Comparison of ENCODE assay signal across 8 cellular contexts in the genomic region with DNA sequence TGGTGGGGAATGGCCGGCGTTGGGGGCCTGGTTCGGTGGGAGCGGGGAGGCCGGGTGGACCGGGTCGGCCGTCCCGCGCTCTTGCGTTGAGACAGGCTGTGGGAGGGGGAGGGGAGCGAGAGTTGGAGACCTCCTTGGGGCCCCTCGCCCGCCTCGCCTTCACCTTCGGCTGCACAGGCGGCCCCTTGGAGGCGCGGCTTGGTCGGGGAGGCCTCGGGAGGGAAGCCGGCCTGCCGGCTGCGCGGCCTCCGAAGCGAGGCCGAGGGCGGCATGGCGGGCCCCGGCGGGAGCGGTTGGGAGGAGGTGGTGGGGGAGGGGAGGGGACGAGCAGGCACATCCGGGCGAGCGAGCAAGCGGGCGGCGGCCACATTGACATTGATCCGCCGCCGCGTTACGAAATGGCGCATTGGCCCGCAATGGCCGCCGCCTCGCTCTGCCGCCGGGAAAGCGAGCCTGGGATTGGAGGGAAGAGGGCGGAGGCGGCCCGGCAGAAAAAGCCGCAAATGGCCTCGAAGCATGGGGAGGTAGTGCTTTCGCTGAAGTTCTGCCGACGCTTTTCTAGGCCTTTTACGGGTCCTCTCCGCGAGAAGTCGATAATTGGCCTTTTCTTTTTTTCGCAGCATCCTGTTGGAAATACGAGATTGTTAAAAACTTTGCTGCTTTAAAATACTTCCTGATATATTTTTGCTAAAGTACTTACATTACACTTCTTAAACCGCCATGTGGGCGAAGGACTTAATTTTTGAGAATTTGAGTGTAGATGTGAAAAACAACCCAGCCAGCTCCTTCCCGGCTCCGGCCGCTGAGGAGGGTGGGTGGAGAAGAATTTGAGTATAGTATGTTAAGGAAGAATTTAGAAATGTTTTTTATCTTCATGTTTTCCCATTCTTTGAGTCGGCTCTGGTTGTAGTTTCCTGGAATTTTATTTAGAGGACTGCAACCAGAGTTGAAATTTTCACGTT. TPM values are rescaled to one million over a fixed set of nuclear protein-coding genes. Genes with fewer than 3 reads are reported as not detected.
DNase-seq lines count a peak whose midpoint lies in the region; ATAC-seq, FAIRE-seq and TF ChIP-seq lines count a peak whose summit lies in the region.

No MANE protein-coding gene starts in this region.

- no peaks in the 10 kb centered on the region for H3K9me3 Mint-ChIP-seq in activated CD4-positive, alpha-beta T cell treated with anti-CD3 and anti-CD28 coated beads, Interleukin-2, amount 10 ng/mL, durations not matched to agents 24 days and 14 days

- peak overlapping the region; percentile 60 to 93 (median 80) for H3K4me3 ChIP-seq in BLaER1 treated with 17β-estradiol and CSF1 and Interleukin-3, amounts not matched to agents 10 nM and 100 nM
- peak overlapping the region; percentile 85 for H3K4me3 ChIP-seq in coronary artery
- peak overlapping the region; percentile 82 to 86 (median 85) for H3K4me3 ChIP-seq in HepG2 (replicated peaks in 1 of 3; ENCODE audit: insufficient read depth in 1 of 3, low read depth in 2 of 3, low read length in 3 of 3)

- peak overlapping the region; percentile 98 for H3K27ac Mint-ChIP-seq in activated CD4-positive, alpha-beta T cell treated with anti-CD3 and anti-CD28 coated beads, Interleukin-2, amount 10 ng/mL, durations not matched to agents 24 days and 14 days

- 1% methylated on average over 35 of the region's 74 CpGs for WGBS in HepG2 (ENCODE audit: low lambda C conversion rate)

- ATAC-seq in GM19324 (IDR thresholded peaks at IDR 0.05; ENCODE audit: low FRiP score, unreplicated experiment) = peak; percentile 60
- ATAC-seq in HG03457 (IDR thresholded peaks at IDR 0.05; ENCODE audit: unreplicated experiment) = peak; percentile 38
- peak; percentile 80 for ATAC-seq in HepG2

- peaks cover 38 to 49% (median 45%) of the 10 kb centered on the region in 11 experiments for H3K36me3 ChIP-seq in BLaER1 treated with 17β-estradiol and CSF1 and Interleukin-3, amounts not matched to agents 10 nM and 100 nM
- H3K36me3 ChIP-seq in HepG2 (replicated peaks in 1 of 2; ENCODE audit: control insufficient read depth in 1 of 2, insufficient read depth in 2 of 2, low read length in 2 of 2) = peaks cover 12 to 29% of the 10 kb centered on the region in 2 experiments

- CTCF ChIA-PET in HepG2 (lab: Yijun Ruan, JAX; ENCODE audit: low intra/inter-chr PET ratio, low total read pairs) = no interaction called here

- H3K9ac ChIP-seq in BLaER1 treated with 17β-estradiol and CSF1 and Interleukin-3, amounts not matched to agents 10 nM and 100 nM = peak overlapping the region; percentile 98 to 100 (median 100)
- H3K9ac ChIP-seq in HepG2 (ENCODE audit: insufficient read depth, low read depth, low read length) = peak overlapping the region; percentile 99

- peak overlapping the region; percentile 74 to 97 (median 89) for H3K4me2 ChIP-seq in BLaER1 treated with 17β-estradiol and CSF1 and Interleukin-3, amounts not matched to agents 10 nM and 100 nM
- H3K4me2 ChIP-seq in HepG2 (ENCODE audit: low read depth, low read length) = peak overlapping the region; percentile 86

- H3K79me2 ChIP-seq in HepG2 (ENCODE audit: insufficient read depth, low read length) = peaks cover 75% of the 10 kb centered on the region

- H3K4me3 Mint-ChIP-seq in activated CD4-positive, alpha-beta T cell treated with anti-CD3 and anti-CD28 coated beads, Interleukin-2, amount 10 ng/mL, durations not matched to agents 24 days and 14 days = peak overlapping the region; percentile 94

- H3K27me3 ChIP-seq in BLaER1 treated with 17β-estradiol and CSF1 and Interleukin-3, amounts not matched to agents 10 nM and 100 nM = no peaks in the 10 kb centered on the region
- H3K27me3 ChIP-seq in HepG2 (ENCODE audit: control insufficient read depth in 1 of 2, insufficient read depth in 2 of 2, low read length in 2 of 2) = no peaks in the 10 kb centered on the region; a peak in 1 of 5 replicates

- TF ChIP-seq EP300 in HepG2 (IDR thresholded peaks at IDR 0.05; ENCODE audit: low read depth in 2 of 2, low read length in 2 of 2) = peak in 1 of 2 experiments; percentile 64; a peak in 3 of 4 replicates
- peak; percentile 77; the same call in 1 of the 2 replicates for TF ChIP-seq EP300 in HepG2 (CRISPR knock-in tag; IDR thresholded peaks at IDR 0.05; ENCODE audit: borderline replicate concordance)

- peak; percentile 29 for DNase-seq in NCI-H524 treated with DMSO at 0.1 percent for 48 hours (lab: John Stamatoyannopoulos, UW)
- peak; percentile 96 for DNase-seq in activated CD4-positive, alpha-beta T cell treated with anti-CD3 and anti-CD28 coated beads, Interleukin-2, amount 10 ng/mL, durations not matched to agents 24 days and 14 days
- peak; percentile 94 for DNase-seq in coronary artery (ENCODE audit: low spot score)
- peak; percentile 84 for DNase-seq in HepG2 (ENCODE audit: low spot score)
- peak; percentile 86 for DNase-seq in stimulated activated CD4-positive, alpha-beta T cell treated with anti-CD3 and anti-CD28 coated beads, Interleukin-2, amount 100 ng/mL, for 4 hours (ENCODE audit: low read depth)

- TF ChIP-seq CTCF in coronary artery (IDR thresholded peaks at IDR 0.05) (no peak), HepG2 (CRISPR knock-in tag; IDR thresholded peaks at IDR 0.05) (no peak)

- H3K4me1 Mint-ChIP-seq in activated CD4-positive, alpha-beta T cell treated with anti-CD3 and anti-CD28 coated beads, Interleukin-2, amount 10 ng/mL, durations not matched to agents 24 days and 14 days = peaks cover 40% of the 10 kb centered on the region

- H3K9me3 ChIP-seq in BLaER1 treated with 17β-estradiol and CSF1 and Interleukin-3, amounts not matched to agents 10 nM and 100 nM (replicated peaks in 1 of 11) = no peaks in the 10 kb centered on the region
- no peaks in the 10 kb centered on the region for H3K9me3 ChIP-seq in HepG2 (ENCODE audit: low read length)

- no peak for FAIRE-seq in HepG2 (lab: Jason Lieb, UNC)

- peaks cover 29 to 56% (median 44%) of the 10 kb centered on the region in 10 experiments for H3K4me1 ChIP-seq in BLaER1 treated with 17β-estradiol and CSF1 and Interleukin-3, amounts not matched to agents 10 nM and 100 nM
- H3K4me1 ChIP-seq in HepG2 (ENCODE audit: insufficient read depth, low read length) = peaks cover 61% of the 10 kb centered on the region

- in situ Hi-C loops in HepG2 (cut with HindIII; ENCODE audit: extremely low pct_ligation_motif_present, low pct_unique_long_range_greater_than_20kb) = loop anchor here (5.0 kb wide), 2 partner anchors 46 to 49 kb away; a partner anchor contains a TSS

- H4K20me1 ChIP-seq in BLaER1 treated with 17β-estradiol and CSF1 and Interleukin-3, amounts not matched to agents 10 nM and 100 nM = peaks cover 48 to 51% (median 50%) of the 10 kb centered on the region in 11 experiments
- H4K20me1 ChIP-seq in HepG2 (ENCODE audit: insufficient read depth, low read length) = peaks cover 48% of the 10 kb centered on the region

- peak; percentile 77; the same call in 1 of the 2 replicates for TF ChIP-seq RAD21 in HepG2 (CRISPR knock-in tag; IDR thresholded peaks at IDR 0.05)

- peak overlapping the region; percentile 98 to 100 (median 100) for H3K27ac ChIP-seq in BLaER1 treated with 17β-estradiol and CSF1 and Interleukin-3, amounts not matched to agents 10 nM and 100 nM
- H3K27ac ChIP-seq in coronary artery (peak overlapping the region; percentile 96 to 98), HepG2 (ENCODE audit: extremely low read length, insufficient read depth, low read length) (peak overlapping the region; percentile 99)

- POLR2A ChIA-PET in HepG2 (lab: Yijun Ruan, JAX) = interaction anchor here (0.7 to 1.7 kb wide), 29 partner anchors 9 to 1026 kb away, joined by 3 to 61 read pairs (median 8); a partner anchor contains a TSS

- peak; percentile 36 to 88; a peak in 3 of 4 replicates for TF ChIP-seq POLR2A in HepG2 (IDR thresholded peaks at IDR 0.05; ENCODE audit: insufficient read depth in 1 of 2, low read depth in 2 of 2, low read length in 2 of 2)

- no peak overlapping the region for H2AFZ ChIP-seq in HepG2 (ENCODE audit: low read length)

- BruUV-seq in HepG2 (replicated peaks; lab: Mats Ljungman, UMichigan) = TSS peak; percentile 53

- H3K36me3 Mint-ChIP-seq in activated CD4-positive, alpha-beta T cell treated with anti-CD3 and anti-CD28 coated beads, Interleukin-2, amount 10 ng/mL, durations not matched to agents 24 days and 14 days (ENCODE audit: low read depth) = peaks cover 57% of the 10 kb centered on the region

- no peaks in the 10 kb centered on the region for H3K27me3 Mint-ChIP-seq in activated CD4-positive, alpha-beta T cell treated with anti-CD3 and anti-CD28 coated beads, Interleukin-2, amount 10 ng/mL, durations not matched to agents 24 days and 14 days

- intact Hi-C loops in activated CD4-positive, alpha-beta T cell treated with anti-CD3 and anti-CD28 coated beads, Interleukin-2, amount 10 ng/mL, durations not matched to agents 24 days and 14 days (cut with micrococcal nuclease) = loop anchor here (1.0 to 5.0 kb wide), 10 partner anchors 28 to 1238 kb away; a partner anchor contains a TSS
- intact Hi-C loops in HepG2 (cut with micrococcal nuclease; ENCODE audit: unreplicated experiment) = loop anchor here (1.0 kb wide), 3 partner anchors 25 to 50 kb away; no protein-coding TSS in a partner anchor

RNA-seq across cellular contexts. Expression of a gene that starts 0.6 kb away (rescaled TPM):
- 333 and 336 TPM in 2 replicates for total RNA-seq in activated CD4-positive, alpha-beta T cell treated with anti-CD3 and anti-CD28 coated beads, Interleukin-2, amount 10 ng/mL, durations not matched to agents 24 days and 14 days
- 97.7 and 164 TPM in 2 replicates for total RNA-seq in HepG2 (2016; rRNA removed; fragmentation: Illumina TruSeq; extraction: Trizol)
- 14.2 and 15.3 TPM in 2 replicates for total RNA-seq in HepG2 (2016; cell fraction: cytosol; rRNA removed; fragmentation: Illumina TruSeq; extraction: Trizol; ENCODE audit: low read depth)
- total RNA-seq in HepG2 (2016; cell fraction: insoluble cytoplasmic fraction; rRNA removed; fragmentation: Illumina TruSeq; extraction: Trizol) = 105 and 171 TPM in 2 replicates
- total RNA-seq in HepG2 (2016; cell fraction: membrane; rRNA removed; fragmentation: Illumina TruSeq; extraction: Trizol) = 84.7 and 87.9 TPM in 2 replicates
- 152 and 163 TPM in 2 replicates for total RNA-seq in HepG2 (2016; cell fraction: nucleus; rRNA removed; fragmentation: Illumina TruSeq; extraction: Trizol)
- 52.3 and 73.3 TPM in 2 replicates for polyA plus RNA-seq in HepG2 (2011; rRNA removed)
- polyA plus RNA-seq in HepG2 (2011; cell fraction: cytosol; rRNA removed) = 28.9 and 35.7 TPM in 2 replicates
- 80.5 and 102 TPM in 2 replicates for polyA plus RNA-seq in HepG2 (2011; cell fraction: nucleus; rRNA removed)
- 166 and 486 TPM in 2 replicates for polyA plus RNA-seq in HepG2 (2012)
- 36.5 and 45.0 TPM in 2 replicates for polyA plus RNA-seq in HepG2 (2016; cell fraction: cytosol; fragmentation: Illumina TruSeq; extraction: Trizol; ENCODE audit: low read depth)
- polyA plus RNA-seq in HepG2 (2016; cell fraction: insoluble cytoplasmic fraction; fragmentation: Illumina TruSeq; extraction: Trizol; ENCODE audit: low read depth) = 1,088 and 1,120 TPM in 2 replicates
- 139 and 151 TPM in 2 replicates for polyA plus RNA-seq in HepG2 (2016; cell fraction: membrane; fragmentation: Illumina TruSeq; extraction: Trizol; ENCODE audit: low read depth)
- 525 and 575 TPM in 2 replicates for polyA plus RNA-seq in HepG2 (2016; cell fraction: nucleus; fragmentation: Illumina TruSeq; extraction: Trizol; ENCODE audit: insufficient read depth, low read depth)
- polyA minus RNA-seq in HepG2 (2011; rRNA and poly(A)+ RNA removed; ENCODE audit: low replicate concordance) = 11.2 and 12.3 TPM in 2 replicates
- polyA minus RNA-seq in HepG2 (2011; cell fraction: cytosol; rRNA and poly(A)+ RNA removed) = 34.8 and 38.9 TPM in 2 replicates
- polyA minus RNA-seq in HepG2 (2011; cell fraction: nucleus; rRNA and poly(A)+ RNA removed) = 205 and 222 TPM in 2 replicates

RNA-seq across cellular contexts. Expression of a gene that starts 51.4 kb away (rescaled TPM):
- 63.5 and 63.7 TPM in 2 replicates for total RNA-seq in activated CD4-positive, alpha-beta T cell treated with anti-CD3 and anti-CD28 coated beads, Interleukin-2, amount 10 ng/mL, durations not matched to agents 24 days and 14 days
- total RNA-seq in HepG2 (2016; rRNA removed; fragmentation: Illumina TruSeq; extraction: Trizol) = 84.6 and 136 TPM in 2 replicates
- total RNA-seq in HepG2 (2016; cell fraction: cytosol; rRNA removed; fragmentation: Illumina TruSeq; extraction: Trizol; ENCODE audit: low read depth) = 93.0 and 99.3 TPM in 2 replicates
- 80.6 and 139 TPM in 2 replicates for total RNA-seq in HepG2 (2016; cell fraction: insoluble cytoplasmic fraction; rRNA removed; fragmentation: Illumina TruSeq; extraction: Trizol)
- total RNA-seq in HepG2 (2016; cell fraction: membrane; rRNA removed; fragmentation: Illumina TruSeq; extraction: Trizol) = 85.8 and 94.3 TPM in 2 replicates
- 92.5 and 95.6 TPM in 2 replicates for total RNA-seq in HepG2 (2016; cell fraction: nucleus; rRNA removed; fragmentation: Illumina TruSeq; extraction: Trizol)
- 138 and 215 TPM in 2 replicates for polyA plus RNA-seq in HepG2 (2011; rRNA removed)
- 94.2 and 119 TPM in 2 replicates for polyA plus RNA-seq in HepG2 (2011; cell fraction: cytosol; rRNA removed)
- polyA plus RNA-seq in HepG2 (2011; cell fraction: nucleus; rRNA removed) = 66.9 and 70.1 TPM in 2 replicates
- polyA plus RNA-seq in HepG2 (2012) = 104 and 115 TPM in 2 replicates
- polyA plus RNA-seq in HepG2 (2016; cell fraction: cytosol; fragmentation: Illumina TruSeq; extraction: Trizol; ENCODE audit: low read depth) = 17.6 and 20.3 TPM in 2 replicates
- 211 and 217 TPM in 2 replicates for polyA plus RNA-seq in HepG2 (2016; cell fraction: insoluble cytoplasmic fraction; fragmentation: Illumina TruSeq; extraction: Trizol; ENCODE audit: low read depth)
- 41.9 and 49.1 TPM in 2 replicates for polyA plus RNA-seq in HepG2 (2016; cell fraction: membrane; fragmentation: Illumina TruSeq; extraction: Trizol; ENCODE audit: low read depth)
- 168 and 175 TPM in 2 replicates for polyA plus RNA-seq in HepG2 (2016; cell fraction: nucleus; fragmentation: Illumina TruSeq; extraction: Trizol; ENCODE audit: insufficient read depth, low read depth)
- polyA minus RNA-seq in HepG2 (2011; rRNA and poly(A)+ RNA removed; ENCODE audit: low replicate concordance) = 157 and 264 TPM in 2 replicates
- polyA minus RNA-seq in HepG2 (2011; cell fraction: cytosol; rRNA and poly(A)+ RNA removed) = 128 and 137 TPM in 2 replicates
- 140 and 141 TPM in 2 replicates for polyA minus RNA-seq in HepG2 (2011; cell fraction: nucleus; rRNA and poly(A)+ RNA removed)

Comparison
In these comparisons a context has a peak if more than half of its experiments do, and no peak if none do; other contexts are left out.
1. Peak in every context shown above with its lines: DNase-seq, ATAC-seq, H3K4me3 ChIP-seq and H3K27ac ChIP-seq.
2. DNase-seq: peak in every context shown above with its lines; median percentile 96 in activated CD4-positive, alpha-beta T cell treated with anti-CD3 and anti-CD28 coated beads, Interleukin-2, amount 10 ng/mL, durations not matched to agents 24 days and 14 days; 94 in coronary artery; 86 in stimulated activated CD4-positive, alpha-beta T cell treated with anti-CD3 and anti-CD28 coated beads, Interleukin-2, amount 100 ng/mL, for 4 hours; 84 in HepG2; 29 in NCI-H524 treated with DMSO at 0.1 percent for 48 hours.